ENCODE assay signal across 4 cellular contexts in the genomic region with DNA sequence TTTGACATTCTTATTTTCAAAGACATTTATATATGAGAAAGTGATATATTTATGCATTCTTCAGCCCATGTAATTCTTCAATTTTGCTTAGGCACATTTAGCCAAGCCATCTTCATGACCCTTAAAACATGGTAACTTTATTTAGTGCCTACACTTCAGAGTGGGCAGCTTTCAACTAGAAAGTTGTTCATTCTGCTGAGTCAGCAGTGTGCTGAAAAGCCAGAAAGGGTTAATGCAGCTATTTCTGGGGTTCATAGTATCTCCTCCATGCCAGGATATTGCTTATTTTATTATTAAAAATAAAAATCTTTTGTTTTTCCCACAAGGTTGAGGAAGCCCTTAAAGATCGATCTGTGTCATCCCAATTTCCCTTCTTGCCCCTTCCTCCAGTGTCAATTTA.
TF ChIP-seq lines count a peak whose summit lies in the region.

No MANE protein-coding gene starts in this region.

TF ChIP-seq in A549, 52 proteins besides CTCF, POLR2A, EP300 and RAD21:
- no peak for TF ChIP-seq RARB (CRISPR knock-in tag; IDR thresholded peaks at IDR 0.05)
- no peak for TF ChIP-seq RFX5 (IDR thresholded peaks at IDR 0.05)
- TF ChIP-seq NFE2L2 (conservative IDR thresholded peaks at IDR 0.05; ENCODE audit: low read length), result no peak
- no peak for TF ChIP-seq FOSB (CRISPR knock-in tag; IDR thresholded peaks at IDR 0.05)
- TF ChIP-seq, protein P1, sequence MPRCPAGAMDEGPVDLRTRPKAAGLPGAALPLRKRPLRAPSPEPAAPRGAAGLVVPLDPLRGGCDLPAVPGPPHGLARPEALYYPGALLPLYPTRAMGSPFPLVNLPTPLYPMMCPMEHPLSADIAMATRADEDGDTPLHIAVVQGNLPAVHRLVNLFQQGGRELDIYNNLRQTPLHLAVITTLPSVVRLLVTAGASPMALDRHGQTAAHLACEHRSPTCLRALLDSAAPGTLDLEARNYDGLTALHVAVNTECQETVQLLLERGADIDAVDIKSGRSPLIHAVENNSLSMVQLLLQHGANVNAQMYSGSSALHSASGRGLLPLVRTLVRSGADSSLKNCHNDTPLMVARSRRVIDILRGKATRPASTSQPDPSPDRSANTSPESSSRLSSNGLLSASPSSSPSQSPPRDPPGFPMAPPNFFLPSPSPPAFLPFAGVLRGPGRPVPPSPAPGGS (IDR thresholded peaks at IDR 0.05), result no peak
- peak; percentile 97 for TF ChIP-seq MAFK (IDR thresholded peaks at IDR 0.05; ENCODE audit: partially characterized antibody)

TF ChIP-seq in IMR-90, 13 proteins besides CTCF, POLR2A, EP300 and RAD21:
- TF ChIP-seq RFX5 (IDR thresholded peaks at IDR 0.05; ENCODE audit: low read depth, low read length), result no peak
- peak; percentile 99 for TF ChIP-seq MAFK (IDR thresholded peaks at IDR 0.05; ENCODE audit: low read depth, low read length)

TF ChIP-seq in GM12878, 131 proteins besides CTCF, POLR2A, EP300 and RAD21:
- TF ChIP-seq MTA3 (IDR thresholded peaks at IDR 0.05; ENCODE audit: borderline replicate concordance, low read length) (no peak), TAF1 (IDR thresholded peaks at IDR 0.05; ENCODE audit: borderline replicate concordance, low read depth, low read length) (no peak), KDM1A (IDR thresholded peaks at IDR 0.05; ENCODE audit: borderline replicate concordance) (no peak), CREB1 (IDR thresholded peaks at IDR 0.05; ENCODE audit: low read depth) (no peak), BACH1 (IDR thresholded peaks at IDR 0.05; ENCODE audit: borderline replicate concordance) (peak; percentile 31; the same call in 1 of the 2 replicates), POLR2AphosphoS5 (IDR thresholded peaks at IDR 0.05; ENCODE audit: low read length) (no peak), CEBPB (IDR thresholded peaks at IDR 0.05; ENCODE audit: borderline replicate concordance in 1 of 2, low read depth in 2 of 2, low read length in 2 of 2) (no peak)
- TF ChIP-seq, protein P2, sequence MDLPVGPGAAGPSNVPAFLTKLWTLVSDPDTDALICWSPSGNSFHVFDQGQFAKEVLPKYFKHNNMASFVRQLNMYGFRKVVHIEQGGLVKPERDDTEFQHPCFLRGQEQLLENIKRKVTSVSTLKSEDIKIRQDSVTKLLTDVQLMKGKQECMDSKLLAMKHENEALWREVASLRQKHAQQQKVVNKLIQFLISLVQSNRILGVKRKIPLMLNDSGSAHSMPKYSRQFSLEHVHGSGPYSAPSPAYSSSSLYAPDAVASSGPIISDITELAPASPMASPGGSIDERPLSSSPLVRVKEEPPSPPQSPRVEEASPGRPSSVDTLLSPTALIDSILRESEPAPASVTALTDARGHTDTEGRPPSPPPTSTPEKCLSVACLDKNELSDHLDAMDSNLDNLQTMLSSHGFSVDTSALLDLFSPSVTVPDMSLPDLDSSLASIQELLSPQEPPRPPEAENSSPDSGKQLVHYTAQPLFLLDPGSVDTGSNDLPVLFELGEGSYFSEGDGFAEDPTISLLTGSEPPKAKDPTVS (IDR thresholded peaks at IDR 0.05; ENCODE audit: low read depth, low read length), result no peak
- TF ChIP-seq, protein P3, sequence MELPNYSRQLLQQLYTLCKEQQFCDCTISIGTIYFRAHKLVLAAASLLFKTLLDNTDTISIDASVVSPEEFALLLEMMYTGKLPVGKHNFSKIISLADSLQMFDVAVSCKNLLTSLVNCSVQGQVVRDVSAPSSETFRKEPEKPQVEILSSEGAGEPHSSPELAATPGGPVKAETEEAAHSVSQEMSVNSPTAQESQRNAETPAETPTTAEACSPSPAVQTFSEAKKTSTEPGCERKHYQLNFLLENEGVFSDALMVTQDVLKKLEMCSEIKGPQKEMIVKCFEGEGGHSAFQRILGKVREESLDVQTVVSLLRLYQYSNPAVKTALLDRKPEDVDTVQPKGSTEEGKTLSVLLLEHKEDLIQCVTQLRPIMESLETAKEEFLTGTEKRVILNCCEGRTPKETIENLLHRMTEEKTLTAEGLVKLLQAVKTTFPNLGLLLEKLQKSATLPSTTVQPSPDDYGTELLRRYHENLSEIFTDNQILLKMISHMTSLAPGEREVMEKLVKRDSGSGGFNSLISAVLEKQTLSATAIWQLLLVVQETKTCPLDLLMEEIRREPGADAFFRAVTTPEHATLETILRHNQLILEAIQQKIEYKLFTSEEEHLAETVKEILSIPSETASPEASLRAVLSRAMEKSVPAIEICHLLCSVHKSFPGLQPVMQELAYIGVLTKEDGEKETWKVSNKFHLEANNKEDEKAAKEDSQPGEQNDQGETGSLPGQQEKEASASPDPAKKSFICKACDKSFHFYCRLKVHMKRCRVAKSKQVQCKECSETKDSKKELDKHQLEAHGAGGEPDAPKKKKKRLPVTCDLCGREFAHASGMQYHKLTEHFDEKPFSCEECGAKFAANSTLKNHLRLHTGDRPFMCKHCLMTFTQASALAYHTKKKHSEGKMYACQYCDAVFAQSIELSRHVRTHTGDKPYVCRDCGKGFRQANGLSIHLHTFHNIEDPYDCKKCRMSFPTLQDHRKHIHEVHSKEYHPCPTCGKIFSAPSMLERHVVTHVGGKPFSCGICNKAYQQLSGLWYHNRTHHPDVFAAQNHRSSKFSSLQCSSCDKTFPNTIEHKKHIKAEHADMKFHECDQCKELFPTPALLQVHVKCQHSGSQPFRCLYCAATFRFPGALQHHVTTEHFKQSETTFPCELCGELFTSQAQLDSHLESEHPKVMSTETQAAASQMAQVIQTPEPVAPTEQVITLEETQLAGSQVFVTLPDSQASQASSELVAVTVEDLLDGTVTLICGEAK (IDR thresholded peaks at IDR 0.05; ENCODE audit: borderline replicate concordance), result peak; percentile 56; the same call in 1 of the 2 replicates
TF ChIP-seq in GM12878: peak in this region for 2.

TF ChIP-seq in H1, 55 proteins besides CTCF, POLR2A, EP300 and RAD21:
- TF ChIP-seq KDM1A (IDR thresholded peaks at IDR 0.05; ENCODE audit: borderline replicate concordance, low read length) (no peak), MAFK (IDR thresholded peaks at IDR 0.05; ENCODE audit: low read depth, low read length) (peak; percentile 98)
